In genomic region chrX:16712116-16712824, GRCh38 we compare ENCODE assay signal across 8 cellular contexts.
DNase-seq lines count a peak whose midpoint lies in the region; ATAC-seq and TF ChIP-seq lines count a peak whose summit lies in the region.

Gene CTPS2 (minus strand): TSS chrX:16712669. CDS start chrX:16702902, 9,767 bp downstream.

- peak within 1 kb of the TSS; percentile 69 to 82 (median 76) for H3K4me2 ChIP-seq in BLaER1 treated with 17β-estradiol and CSF1 and Interleukin-3, amounts not matched to agents 10 nM and 100 nM

- TF ChIP-seq POLR2A in erythroblast (IDR thresholded peaks at IDR 0.05; ENCODE audit: low read length) = peak; percentile 76

- H4K20me1 ChIP-seq in BLaER1 treated with 17β-estradiol and CSF1 and Interleukin-3, amounts not matched to agents 10 nM and 100 nM = no peaks in the 10 kb centered on the region; a peak in 1 of 22 replicates

- H3K9me3 ChIP-seq in BLaER1 treated with 17β-estradiol and CSF1 and Interleukin-3, amounts not matched to agents 10 nM and 100 nM (replicated peaks in 1 of 11) = peaks cover 0 to 10% (median 0%) of the 10 kb centered on the region in 11 experiments; a peak in 2 of 22 replicates
- H3K9me3 ChIP-seq in mucosa of rectum (ENCODE audit: control insufficient read depth in 2 of 2, low read length in 2 of 2) = no peaks in the 10 kb centered on the region
- no peaks in the 10 kb centered on the region for H3K9me3 ChIP-seq in stomach smooth muscle (ENCODE audit: control insufficient read depth in 2 of 2, low read length in 2 of 2)

- ATAC-seq in GM18909 (IDR thresholded peaks at IDR 0.05; ENCODE audit: poor library complexity, unreplicated experiment) (peak; percentile 82), HG03108 (IDR thresholded peaks at IDR 0.05; ENCODE audit: unreplicated experiment) (peak; percentile 65)

- H3K27me3 ChIP-seq in BLaER1 treated with 17β-estradiol and CSF1 and Interleukin-3, amounts not matched to agents 10 nM and 100 nM = peaks cover 56 to 94% (median 76%) of the 10 kb centered on the region in 11 experiments
- H3K27me3 ChIP-seq in mucosa of rectum (ENCODE audit: control insufficient read depth in 2 of 2, insufficient read depth in 2 of 2, low read length in 2 of 2) (peaks cover 7 to 17% of the 10 kb centered on the region in 2 donors), stomach smooth muscle (ENCODE audit: control insufficient read depth in 1 of 2, insufficient read depth in 2 of 2, low read length in 2 of 2) (peaks cover 0 to 10% of the 10 kb centered on the region in 2 donors)

- peak within 1 kb of the TSS; percentile 41 to 85 (median 79) for H3K27ac ChIP-seq in BLaER1 treated with 17β-estradiol and CSF1 and Interleukin-3, amounts not matched to agents 10 nM and 100 nM
- H3K27ac ChIP-seq in mucosa of rectum (ENCODE audit: low read depth in 2 of 2, low read length in 2 of 2) = peak within 1 kb of the TSS; percentile 72 to 74
- H3K27ac ChIP-seq in stomach smooth muscle (ENCODE audit: low read length) = peak within 1 kb of the TSS; percentile 69

- H3K4me1 ChIP-seq in BLaER1 treated with 17β-estradiol and CSF1 and Interleukin-3, amounts not matched to agents 10 nM and 100 nM = peaks cover 0 to 6% (median 2%) of the 10 kb centered on the region in 10 experiments; a peak in 7 of 20 replicates
- H3K4me1 ChIP-seq in mucosa of rectum (ENCODE audit: control insufficient read depth in 2 of 2, insufficient read depth in 2 of 2, low read length in 2 of 2) (no peaks in the 10 kb centered on the region), stomach smooth muscle (ENCODE audit: control insufficient read depth, insufficient read depth, low read length) (peaks cover 10% of the 10 kb centered on the region)

- peak within 1 kb of the TSS; percentile 78 to 88 (median 83) for H3K9ac ChIP-seq in BLaER1 treated with 17β-estradiol and CSF1 and Interleukin-3, amounts not matched to agents 10 nM and 100 nM
- H3K9ac ChIP-seq in mucosa of rectum (ENCODE audit: low read depth in 1 of 2, low read length in 2 of 2) (peak within 1 kb of the TSS; percentile 68 to 84), stomach smooth muscle (ENCODE audit: low read length in 2 of 2) (peak within 1 kb of the TSS; percentile 65 to 71)

- peak within 1 kb of the TSS; percentile 64 to 81 (median 74) for H3K4me3 ChIP-seq in BLaER1 treated with 17β-estradiol and CSF1 and Interleukin-3, amounts not matched to agents 10 nM and 100 nM
- H3K4me3 ChIP-seq in mucosa of rectum (ENCODE audit: low read length in 2 of 2) = peak within 1 kb of the TSS; percentile 64 to 82
- peak within 1 kb of the TSS; percentile 74 to 78 for H3K4me3 ChIP-seq in stomach smooth muscle (ENCODE audit: low read length in 2 of 2)

- DNase-seq in NCI-H82 treated with DMSO at 0.1 percent for 48 hours (lab: John Stamatoyannopoulos, UW; ENCODE audit: unreplicated experiment) (peak; percentile 2), activated T-cell treated with anti-CD3 and anti-CD28 coated beads for 48 hours (ENCODE audit: low read depth) (peak; percentile 47), erythroblast (lab: John Stamatoyannopoulos, UW) (peak; percentile 78 to 79)

- H3K36me3 ChIP-seq in BLaER1 treated with 17β-estradiol and CSF1 and Interleukin-3, amounts not matched to agents 10 nM and 100 nM = peaks cover 0 to 5% (median 0%) of the 10 kb centered on the region in 11 experiments; a peak in 1 of 22 replicates
- H3K36me3 ChIP-seq in mucosa of rectum (ENCODE audit: control insufficient read depth in 2 of 2, insufficient read depth in 2 of 2, low read length in 2 of 2) (no peaks in the 10 kb centered on the region), stomach smooth muscle (ENCODE audit: control insufficient read depth in 2 of 2, insufficient read depth in 2 of 2, low read length in 2 of 2) (no peaks in the 10 kb centered on the region)

Comparison
In these comparisons a context has a peak if more than half of its experiments do, and no peak if none do; other contexts are left out.
1. Peak in every context shown above with its lines: DNase-seq, ATAC-seq, H3K4me3 ChIP-seq and H3K27ac ChIP-seq.
2. DNase-seq: peak in every context shown above with its lines; median percentile 78 in erythroblast; 47 in activated T-cell treated with anti-CD3 and anti-CD28 coated beads for 48 hours; 2 in NCI-H82 treated with DMSO at 0.1 percent for 48 hours.